Comparison of ENCODE assay signal across 8 cellular contexts in the genomic region with DNA sequence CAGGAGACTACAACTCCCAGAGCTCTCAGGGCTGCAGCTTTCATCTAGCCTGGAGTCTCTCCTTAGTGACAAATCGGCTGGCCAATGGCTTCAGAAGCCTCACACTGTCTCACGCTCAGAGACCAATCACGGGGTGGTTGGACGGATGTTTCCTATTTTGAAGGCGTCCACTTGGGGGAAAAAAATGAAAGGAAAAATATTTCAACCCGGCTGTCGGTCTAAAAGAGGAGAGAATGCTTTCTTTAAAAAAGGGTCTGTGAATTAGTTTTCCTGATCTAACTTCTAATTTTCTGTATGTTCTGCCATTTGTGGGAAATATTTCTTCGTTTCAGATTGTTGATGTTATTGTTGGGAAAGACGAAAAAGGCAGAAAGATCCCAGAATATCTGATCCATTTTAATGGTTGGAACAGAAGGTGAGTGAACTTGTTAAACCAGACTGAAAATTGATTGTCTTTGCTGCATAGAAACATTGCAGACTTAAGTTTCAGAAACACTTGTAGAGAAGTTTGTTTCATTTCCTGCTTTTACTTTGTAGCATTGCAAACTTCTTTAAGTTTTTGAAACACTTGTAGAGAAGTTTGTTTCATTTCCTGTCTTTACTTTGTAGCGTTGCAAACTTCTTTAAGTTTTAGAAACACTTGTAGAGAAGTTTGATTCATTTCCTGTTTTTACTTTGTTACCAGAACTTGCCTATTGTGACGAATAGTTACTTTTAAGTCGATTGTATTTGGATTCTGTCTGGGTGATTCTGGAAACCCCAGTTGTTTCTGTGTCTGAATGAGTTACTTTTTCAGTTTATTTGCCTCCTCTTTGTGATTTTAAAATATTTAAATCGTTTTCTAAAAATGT. TPM values are rescaled to one million over a fixed set of nuclear protein-coding genes. Genes with fewer than 3 reads are reported as not detected.
A peak's percentile ranks its signal among the peaks of the same experiment; 100 is the strongest.
DNase-seq lines count a peak whose midpoint lies in the region; ATAC-seq and TF ChIP-seq lines count a peak whose summit lies in the region.

No MANE protein-coding gene starts in this region.

- in situ Hi-C loops in GM13977 (cut with MboI; ENCODE audit: low pct_unique_long_range_greater_than_20kb, low sequenced_read_pairs, unreplicated experiment), result loop anchor here (25.0 kb wide), 1 partner anchor 622 kb away; no protein-coding TSS in a partner anchor

- H3K9ac ChIP-seq in parathyroid adenoma, result no peak overlapping the region

- H3K27me3 ChIP-seq in heart left ventricle, result no peaks in the 10 kb centered on the region
- H3K27me3 ChIP-seq in parathyroid adenoma (ENCODE audit: control insufficient read depth, insufficient read depth, low read length), result no peaks in the 10 kb centered on the region
- H3K27me3 ChIP-seq in uterus, result no peaks in the 10 kb centered on the region

- intact Hi-C loops in heart left ventricle (cut with DNase I) (no loop called here), uterus (cut with DNase I; ENCODE audit: low total_unique reads) (loop anchor here (10.0 kb wide), 1 partner anchor 225 kb away; no protein-coding TSS in a partner anchor)

- H3K36me3 ChIP-seq in heart left ventricle (peaks cover 0 to 41% (median 35%) of the 10 kb centered on the region in 9 donors), parathyroid adenoma (ENCODE audit: control insufficient read depth, insufficient read depth, low read length) (no peaks in the 10 kb centered on the region), uterus (no peaks in the 10 kb centered on the region)

- H3K27ac ChIP-seq in heart left ventricle, result peak overlapping the region in 11 of 12 donors; percentile 35 to 94 (median 85)
- H3K27ac ChIP-seq in parathyroid adenoma, result peak overlapping the region; percentile 94
- peak overlapping the region; percentile 65 to 95 for H3K27ac ChIP-seq in uterus

- peak; percentile 60 for ATAC-seq in HG02870 (IDR thresholded peaks at IDR 0.05; ENCODE audit: unreplicated experiment)
- ATAC-seq in heart left ventricle, result peak; percentile 92 to 98 (median 96)

- WGBS in heart left ventricle, 4 donors, result 4 to 32% (median 16%) methylated on average over 13 of the region's 13 CpGs

- H3K79me2 ChIP-seq in parathyroid adenoma, result no peaks in the 10 kb centered on the region

- H3K4me3 ChIP-seq in heart left ventricle, result peak overlapping the region; percentile 49 to 97 (median 74)
- peak overlapping the region; percentile 88 for H3K4me3 ChIP-seq in parathyroid adenoma (ENCODE audit: low read depth, low read length)
- peak overlapping the region; percentile 58 to 63 for H3K4me3 ChIP-seq in uterus

- peak overlapping the region; percentile 89 for H3K4me2 ChIP-seq in parathyroid adenoma (ENCODE audit: low read length)

- no peak for TF ChIP-seq POLR2A in heart left ventricle (IDR thresholded peaks at IDR 0.05)
- TF ChIP-seq POLR2A in uterus (IDR thresholded peaks at IDR 0.05), result no peak

- H3K9me3 ChIP-seq in heart left ventricle, result no peaks in the 10 kb centered on the region
- no peaks in the 10 kb centered on the region for H3K9me3 ChIP-seq in parathyroid adenoma (ENCODE audit: control insufficient read depth, low read length)
- H3K9me3 ChIP-seq in uterus, result no peaks in the 10 kb centered on the region

- H3K4me1 ChIP-seq in heart left ventricle, result peaks cover 0 to 17% (median 3%) of the 10 kb centered on the region in 12 donors
- no peaks in the 10 kb centered on the region for H3K4me1 ChIP-seq in parathyroid adenoma
- H3K4me1 ChIP-seq in uterus, result no peaks in the 10 kb centered on the region

- H2AFZ ChIP-seq in parathyroid adenoma, result peak overlapping the region; percentile 87

- DNase-seq in GM13977 (ENCODE audit: low spot score) (peak; percentile 71), NCI-H1436 (lab: John Stamatoyannopoulos, UW) (peak; percentile 65), SW 1271 (lab: John Stamatoyannopoulos, UW) (peak; percentile 8 to 75), amygdala (lab: John Stamatoyannopoulos, UW) (peak in 53 of 56 donors; percentile 1 to 92 (median 73)), heart left ventricle (peak; percentile 71 to 90 (median 88)), uterus (peak; percentile 76 to 89)

- no peak for TF ChIP-seq CTCF in GM13977 (IDR thresholded peaks at IDR 0.05; ENCODE audit: extremely low read depth, insufficient read depth, missing control alignments)
- no peak for TF ChIP-seq CTCF in heart left ventricle (IDR thresholded peaks at IDR 0.05)
- no peak for TF ChIP-seq CTCF in parathyroid adenoma (IDR thresholded peaks at IDR 0.05)
- peak in 1 of 4 experiments; percentile 14 for TF ChIP-seq CTCF in uterus (IDR thresholded peaks at IDR 0.05)

RNA-seq across cellular contexts. Expression of gene MSL3, which starts 1.6 kb away (rescaled TPM):
- total RNA-seq in heart left ventricle (10 to 100 TPM; 11.0 to 20.3 (median 13.2) TPM), uterus (10 to 100 TPM; 17.6 to 39.4 (median 30.1) TPM)
- 10 to 100 TPM; 11.7 to 25.9 TPM for polyA plus RNA-seq in heart left ventricle

Comparison
In these comparisons a context has a peak if more than half of its experiments do, and no peak if none do; other contexts are left out.
1. Peak in every context shown above with its lines: DNase-seq, ATAC-seq, H3K4me3 ChIP-seq and H3K27ac ChIP-seq.